Comparison of ENCODE assay signal across 8 cellular contexts in genomic region chr1:28736450-28737244, GRCh38. TPM values are rescaled to one million over a fixed set of nuclear protein-coding genes. Genes with fewer than 3 reads are reported as not detected.
DNase-seq lines count a peak whose midpoint lies in the region; ATAC-seq and TF ChIP-seq lines count a peak whose summit lies in the region.

TSS of gene YTHDF2 (plus strand) at chr1:28736940. CDS start at chr1:28737121, 181 bp downstream.

- H3K36me3 ChIP-seq in adrenal gland (replicated peaks in 1 of 2) (peaks cover 0 to 33% of the 10 kb centered on the region in 2 donors), heart right ventricle (peaks cover 0 to 36% (median 13%) of the 10 kb centered on the region in 9 donors), upper lobe of right lung (peaks cover 32% of the 10 kb centered on the region)

- H3K4me1 ChIP-seq in adrenal gland (replicated peaks in 1 of 2) (peaks cover 13 to 36% of the 10 kb centered on the region in 2 donors), heart right ventricle (peaks cover 7 to 49% (median 42%) of the 10 kb centered on the region in 9 donors), upper lobe of right lung (peaks cover 31% of the 10 kb centered on the region)

- POLR2A ChIA-PET in T-cell (lab: Charles Lee), result interaction anchor here (0.6 to 1.5 kb wide), 19 partner anchors 15 to 490 kb away, joined by 3 to 32 read pairs (median 5); partner anchors contain the start of genes TAF12 (in 2 of the 2), GMEB1 (in 1 of the 2), RNU11 (in 1 of the 2) and SRSF4 (in 1 of the 2)

- peaks cover 32 to 39% (median 38%) of the 10 kb centered on the region in 3 donors for H3K4me1 Mint-ChIP-seq in T-cell

- peak within 1 kb of the TSS; percentile 92 to 94 for H3K27ac Mint-ChIP-seq in T-cell

- H3K27me3 Mint-ChIP-seq in T-cell, result no peaks in the 10 kb centered on the region

- DNase-seq in NCI-H1436 treated with DMSO at 0.1 percent for 48 hours (lab: John Stamatoyannopoulos, UW) (peak; percentile 84), T-cell (peak; percentile 96 to 99 (median 97)), adrenal gland (peak; percentile 96 to 98 (median 98)), heart right ventricle (peak; percentile 98 to 99), posterior vena cava (ENCODE audit: low spot score) (peak; percentile 100), upper lobe of right lung (peak; percentile 99)

- peaks cover 12% of the 10 kb centered on the region for H3K36me3 Mint-ChIP-seq in T-cell

- TF ChIP-seq CTCF in GM12875 (IDR thresholded peaks at IDR 0.05; ENCODE audit: borderline replicate concordance, insufficient read depth, low read depth, low read length) (peak; percentile 91), adrenal gland (IDR thresholded peaks at IDR 0.05) (peak; percentile 88 to 97 (median 94)), heart right ventricle (IDR thresholded peaks at IDR 0.05) (peak; percentile 94 to 100 (median 96)), upper lobe of right lung (IDR thresholded peaks at IDR 0.05) (peak; percentile 95)

- H3K4me3 ChIP-seq in GM12875 (ENCODE audit: low read depth, low read length), result peak within 1 kb of the TSS; percentile 99
- H3K4me3 ChIP-seq in adrenal gland, result peak within 1 kb of the TSS; percentile 86 to 97 (median 92)
- peak within 1 kb of the TSS; percentile 66 to 99 (median 95) for H3K4me3 ChIP-seq in heart right ventricle
- peak within 1 kb of the TSS; percentile 96 for H3K4me3 ChIP-seq in upper lobe of right lung

- CTCF ChIA-PET in T-cell (lab: Charles Lee), result interaction anchor here (0.6 to 2.7 kb wide), 43 partner anchors 9 to 1756 kb away, joined by 3 to 92 read pairs (median 4); partner anchors contain the start of genes ATP5IF1 (in 1 of the 2), GMEB1 (in 1 of the 2), MED18 (in 1 of the 2) and RNU11 (in 1 of the 2)

- WGBS in adrenal gland, 4 donors, result 0% methylated on average over 7 to 83 of the region's 83 CpGs
- 0% methylated on average over 51 to 83 of the region's 83 CpGs for WGBS in heart right ventricle, 2 donors

- ATAC-seq in HG02840 (IDR thresholded peaks at IDR 0.05; ENCODE audit: low FRiP score, unreplicated experiment) (peak; percentile 84), T-cell (replicated peaks in 1 of 4) (peak; percentile 94 to 95 (median 95)), heart right ventricle (peak; percentile 99), upper lobe of right lung (peak; percentile 98)

- peak; percentile 95 to 98 for TF ChIP-seq POLR2A in adrenal gland (IDR thresholded peaks at IDR 0.05)

- no peaks in the 10 kb centered on the region for H3K9me3 Mint-ChIP-seq in T-cell

- peak within 1 kb of the TSS; percentile 83 to 99 (median 96) for H3K27ac ChIP-seq in adrenal gland
- peak within 1 kb of the TSS; percentile 42 to 99 (median 96) for H3K27ac ChIP-seq in heart right ventricle
- H3K27ac ChIP-seq in upper lobe of right lung, result peak within 1 kb of the TSS; percentile 96

- H3K27me3 ChIP-seq in adrenal gland (no peaks in the 10 kb centered on the region), heart right ventricle (no peaks in the 10 kb centered on the region), upper lobe of right lung (no peaks in the 10 kb centered on the region)

- intact Hi-C loops in adrenal gland (cut with DNase I) (no loop called here), heart right ventricle (cut with DNase I) (loop anchor here in 7 of 10 donors (1.0 to 5.0 kb wide), 5 partner anchors 88 to 94 kb away; partner anchors contain the start of genes TAF12 (in 4 of the 7) and RNU11 (in 3 of the 7)), posterior vena cava (cut with DNase I) (no loop called here), upper lobe of right lung (cut with DNase I) (loop anchor here (10.0 kb wide), 1 partner anchor 92 kb away; the partner anchor contains the start of genes RNU11 and TAF12)

- H3K9me3 ChIP-seq in adrenal gland (replicated peaks in 1 of 3) (no peaks in the 10 kb centered on the region), heart right ventricle (no peaks in the 10 kb centered on the region), upper lobe of right lung (no peaks in the 10 kb centered on the region)

- H3K4me3 Mint-ChIP-seq in T-cell, result peak within 1 kb of the TSS; percentile 93 to 98 (median 96)

RNA-seq across cellular contexts. Expression of gene YTHDF2, which starts in this region (rescaled TPM):
- 10 to 100 TPM; 61.3 to 77.3 (median 67.0) TPM for total RNA-seq in T-cell
- 10 to 100 TPM; 45.3 to 95.0 (median 71.6) TPM for total RNA-seq in adrenal gland
- 10 to 100 TPM; 41.0 to 75.6 (median 54.6) TPM for polyA plus RNA-seq in adrenal gland
- 10 to 100 TPM; 31.2 to 57.1 (median 44.6) TPM for total RNA-seq in heart right ventricle
- polyA plus RNA-seq in heart right ventricle, result 10 to 100 TPM; 22.6 to 22.9 TPM
- 10 to 100 TPM; 37.2 to 38.5 TPM for total RNA-seq in posterior vena cava
- 65.8 TPM for total RNA-seq in upper lobe of right lung

Comparison
In these comparisons a context has a peak if more than half of its experiments do, and no peak if none do; other contexts are left out.
1. Peak in every context shown above with its lines: DNase-seq, ATAC-seq, H3K4me3 ChIP-seq and H3K27ac ChIP-seq.
2. intact Hi-C loops: an anchor here in heart right ventricle (1.0 to 5.0 kb wide) and upper lobe of right lung (10.0 kb wide); none called in adrenal gland and posterior vena cava.